10 cellular contexts compared by ENCODE assay signal in genomic region chr1:89127166-89127565, GRCh38. TPM values are rescaled to one million over a fixed set of nuclear protein-coding genes. Genes with fewer than 3 reads are reported as not detected.
A peak's percentile ranks its signal among the peaks of the same experiment; 100 is the strongest.
DNase-seq lines count a peak whose midpoint lies in the region; ATAC-seq and TF ChIP-seq lines count a peak whose summit lies in the region.
"Not testable (repeated sequence)": the region's sequence is repeated elsewhere in the genome, so short reads cannot be mapped to it uniquely, and the experiment has no call there.
"Had no signal": no experiment of that assay in that cellular context is flagged by ENCODE, and none has a peak within 500 bp of the region (broad histone marks: within the 10 kb centered on the region; RNA-seq: fewer than 3 reads in every experiment).

No MANE protein-coding gene starts in this region.

- not testable (repeated sequence) for H3K79me2 ChIP-seq in neural progenitor cell (ENCODE audit: low read depth)

- POLR2A ChIA-PET in CD8-positive, alpha-beta memory T cell (lab: Charles Lee): interaction anchor here (0.6 to 2.2 kb wide), 8 partner anchors 16 to 183 kb away, joined by 3 to 9 read pairs (median 3); partner anchors contain the start of genes GBP1 and GBP5
- POLR2A ChIA-PET in activated naive CD8-positive, alpha-beta T cell treated with anti-CD3 and anti-CD28 coated beads, Interleukin-2, amount 10 ng/mL, durations not matched to agents 7 days and 5 days (lab: Charles Lee): interaction anchor here (0.8 to 5.6 kb wide), 24 partner anchors 11 to 324 kb away, joined by 3 to 109 read pairs (median 4); partner anchors contain the start of genes GBP1, GBP3, GBP4 and GBP5

- H3F3A ChIP-seq in neural progenitor cell (ENCODE audit: low read depth): not testable (repeated sequence)

- H3K4me1 ChIP-seq in CD8-positive, alpha-beta memory T cell (ENCODE audit: insufficient read depth, low read length): peaks cover 28% of the 10 kb centered on the region
- peaks cover 0 to 68% (median 35%) of the 10 kb centered on the region in 9 donors for H3K4me1 ChIP-seq in heart right ventricle
- not testable (repeated sequence) for H3K4me1 ChIP-seq in neural progenitor cell

- H3K4me3 ChIP-seq in CD8-positive, alpha-beta memory T cell (ENCODE audit: low read length): peak overlapping the region; percentile 59
- peak overlapping the region in 1 of 10 donors; percentile 58 for H3K4me3 ChIP-seq in heart right ventricle
- not testable (repeated sequence) for H3K4me3 ChIP-seq in neural progenitor cell

- peaks cover 46 to 68% (median 60%) of the 10 kb centered on the region in 3 donors for H3K4me1 Mint-ChIP-seq in CD8-positive, alpha-beta memory T cell
- peaks cover 45% of the 10 kb centered on the region for H3K4me1 Mint-ChIP-seq in activated naive CD8-positive, alpha-beta T cell treated with anti-CD3 and anti-CD28 coated beads, Interleukin-2, amount 10 ng/mL, durations not matched to agents 7 days and 5 days
- not testable (repeated sequence) for H3K4me1 Mint-ChIP-seq in neural progenitor cell
- peaks cover 65% of the 10 kb centered on the region for H3K4me1 Mint-ChIP-seq in stimulated activated naive CD8-positive, alpha-beta T cell treated with anti-CD3 and anti-CD28 coated beads, Interleukin-15, Interleukin-2, amounts not matched to agents 100 ng/mL and 50 ng/mL, for 24 hours (ENCODE audit: low read depth)

- 91 to 92% methylated on average over 11 of the region's 11 CpGs for WGBS in heart right ventricle, 2 donors

- TF ChIP-seq CTCF in heart right ventricle (IDR thresholded peaks at IDR 0.05); neural progenitor cell (IDR thresholded peaks at IDR 0.05): not testable (repeated sequence)

- H3K36me3 Mint-ChIP-seq in CD8-positive, alpha-beta memory T cell: peaks cover 2 to 41% (median 3%) of the 10 kb centered on the region in 3 donors
- peaks cover 19% of the 10 kb centered on the region for H3K36me3 Mint-ChIP-seq in activated naive CD8-positive, alpha-beta T cell treated with anti-CD3 and anti-CD28 coated beads, Interleukin-2, amount 10 ng/mL, durations not matched to agents 7 days and 5 days
- H3K36me3 Mint-ChIP-seq in neural progenitor cell: not testable (repeated sequence)
- peaks cover 25% of the 10 kb centered on the region for H3K36me3 Mint-ChIP-seq in stimulated activated naive CD8-positive, alpha-beta T cell treated with anti-CD3 and anti-CD28 coated beads, Interleukin-15, Interleukin-2, amounts not matched to agents 100 ng/mL and 50 ng/mL, for 24 hours (ENCODE audit: low read depth)

- ATAC-seq in activated naive CD8-positive, alpha-beta T cell treated with anti-CD3 and anti-CD28 coated beads, Interleukin-2, amount 10 ng/mL, durations not matched to agents 7 days and 5 days (ENCODE audit: low read depth); heart right ventricle: not testable (repeated sequence)

- H2AFZ ChIP-seq in neural progenitor cell (replicated peaks): not testable (repeated sequence)

- not testable (repeated sequence) for H3K27me3 ChIP-seq in CD8-positive, alpha-beta memory T cell (ENCODE audit: insufficient read depth, low read length, poor library complexity, severe bottlenecking); heart right ventricle; neural progenitor cell

- H3K27me3 Mint-ChIP-seq in CD8-positive, alpha-beta memory T cell; activated naive CD8-positive, alpha-beta T cell treated with anti-CD3 and anti-CD28 coated beads, Interleukin-2, amount 10 ng/mL, durations not matched to agents 7 days and 5 days; neural progenitor cell (ENCODE audit: insufficient read depth, low read depth); stimulated activated naive CD8-positive, alpha-beta T cell treated with anti-CD3 and anti-CD28 coated beads, Interleukin-15, Interleukin-2, amounts not matched to agents 100 ng/mL and 50 ng/mL, for 24 hours: not testable (repeated sequence)

- H3K9me3 Mint-ChIP-seq in CD8-positive, alpha-beta memory T cell; activated naive CD8-positive, alpha-beta T cell treated with anti-CD3 and anti-CD28 coated beads, Interleukin-2, amount 10 ng/mL, durations not matched to agents 7 days and 5 days; neural progenitor cell; stimulated activated naive CD8-positive, alpha-beta T cell treated with anti-CD3 and anti-CD28 coated beads, Interleukin-15, Interleukin-2, amounts not matched to agents 100 ng/mL and 50 ng/mL, for 24 hours: not testable (repeated sequence)

- peak overlapping the region; percentile 70 for H3K27ac ChIP-seq in CD8-positive, alpha-beta memory T cell (ENCODE audit: low read depth, low read length)
- peak overlapping the region in 6 of 10 donors; percentile 37 to 92 (median 80) for H3K27ac ChIP-seq in heart right ventricle
- H3K27ac ChIP-seq in neural progenitor cell: not testable (repeated sequence)

- H3K4me2 ChIP-seq in neural progenitor cell: not testable (repeated sequence)

- H3K4me3 Mint-ChIP-seq in CD8-positive, alpha-beta memory T cell: peak overlapping the region; percentile 98 to 100 (median 100)
- peak overlapping the region; percentile 84 for H3K4me3 Mint-ChIP-seq in activated naive CD8-positive, alpha-beta T cell treated with anti-CD3 and anti-CD28 coated beads, Interleukin-2, amount 10 ng/mL, durations not matched to agents 7 days and 5 days
- H3K4me3 Mint-ChIP-seq in neural progenitor cell: not testable (repeated sequence)
- peak overlapping the region; percentile 87 for H3K4me3 Mint-ChIP-seq in stimulated activated naive CD8-positive, alpha-beta T cell treated with anti-CD3 and anti-CD28 coated beads, Interleukin-15, Interleukin-2, amounts not matched to agents 100 ng/mL and 50 ng/mL, for 24 hours

- intact Hi-C loops in heart right ventricle (cut with DNase I): not testable (repeated sequence)

- DNase-seq in CD8-positive, alpha-beta memory T cell: peak; percentile 46 to 85 (median 71)
- DNase-seq in T-helper 9 cell: peak; percentile 47
- DNase-seq in activated CD8-positive, alpha-beta memory T cell treated with anti-CD3 and anti-CD28 coated beads, Interleukin-2, amount 50 U/mL, for 4 hours: peak; percentile 81
- DNase-seq in activated naive CD8-positive, alpha-beta T cell treated with anti-CD3 and anti-CD28 coated beads, Interleukin-2, amount 10 ng/mL, durations not matched to agents 7 days and 5 days: peak; percentile 79
- not testable (repeated sequence) for DNase-seq in heart right ventricle; neural progenitor cell (ENCODE audit: low spot score)
- DNase-seq in stimulated activated CD4-positive, alpha-beta T cell treated with anti-CD3 and anti-CD28 coated beads, Interleukin-4, amount 100 ng/mL, for 24 hours: peak; percentile 80

- not testable (repeated sequence) for H3K9ac ChIP-seq in neural progenitor cell

- peak overlapping the region; percentile 84 to 99 (median 96) for H3K27ac Mint-ChIP-seq in CD8-positive, alpha-beta memory T cell
- H3K27ac Mint-ChIP-seq in activated naive CD8-positive, alpha-beta T cell treated with anti-CD3 and anti-CD28 coated beads, Interleukin-2, amount 10 ng/mL, durations not matched to agents 7 days and 5 days: peak overlapping the region; percentile 98
- peak overlapping the region; percentile 43 for H3K27ac Mint-ChIP-seq in neural progenitor cell
- H3K27ac Mint-ChIP-seq in stimulated activated naive CD8-positive, alpha-beta T cell treated with anti-CD3 and anti-CD28 coated beads, Interleukin-15, Interleukin-2, amounts not matched to agents 100 ng/mL and 50 ng/mL, for 24 hours: peak overlapping the region; percentile 98

- H4K20me1 ChIP-seq in neural progenitor cell (ENCODE audit: low read depth): not testable (repeated sequence)

- not testable (repeated sequence) for H3K36me3 ChIP-seq in CD8-positive, alpha-beta memory T cell (ENCODE audit: insufficient read depth, low read length); heart right ventricle; neural progenitor cell

- CTCF ChIA-PET in CD8-positive, alpha-beta memory T cell (lab: Charles Lee): interaction anchor here (0.9 to 2.2 kb wide), 7 partner anchors 21 to 231 kb away, joined by 3 to 11 read pairs (median 4); partner anchors contain the start of genes GBP4 and GBP5

- not testable (repeated sequence) for H3K9me3 ChIP-seq in CD8-positive, alpha-beta memory T cell (ENCODE audit: low read length); heart right ventricle; neural progenitor cell (ENCODE audit: low read depth)

RNA-seq across cellular contexts. Expression of gene GBP2, which starts 1.3 kb away (rescaled TPM):
- total RNA-seq in CD8-positive, alpha-beta memory T cell: 100 to 1,000 TPM; 155 to 165 TPM
- polyA plus RNA-seq in CD8-positive, alpha-beta memory T cell: 148 TPM
- total RNA-seq in activated naive CD8-positive, alpha-beta T cell treated with anti-CD3 and anti-CD28 coated beads, Interleukin-2, amount 10 ng/mL, durations not matched to agents 7 days and 5 days: 100 to 1,000 TPM; 170 to 179 TPM
- total RNA-seq in heart right ventricle: 10 to 100 TPM in 4 of 10 donors, 1 to 10 TPM in 6; 6.0 to 67.3 (median 9.1) TPM
- 10 to 100 TPM; 12.6 to 51.7 TPM for polyA plus RNA-seq in heart right ventricle
- total RNA-seq in neural progenitor cell (ENCODE audit: low replicate concordance): not detected in 2 replicates
- total RNA-seq: endodermal cell had no signal

RNA-seq across cellular contexts. Expression of gene GBP7, which starts 48.6 kb away (rescaled TPM):
- total RNA-seq in CD8-positive, alpha-beta memory T cell: under 1 TPM; 0.09 to 0.13 TPM
- polyA plus RNA-seq in CD8-positive, alpha-beta memory T cell: not detected
- under 1 TPM; 0.11 to 0.28 TPM for total RNA-seq in activated naive CD8-positive, alpha-beta T cell treated with anti-CD3 and anti-CD28 coated beads, Interleukin-2, amount 10 ng/mL, durations not matched to agents 7 days and 5 days
- total RNA-seq in heart right ventricle (under 1 TPM in 2 of 10 donors, not detected in 8; 0.17 to 0.42 TPM), neural progenitor cell (ENCODE audit: low replicate concordance) (not detected in 2 replicates)
- not detected for polyA plus RNA-seq in heart right ventricle
- total RNA-seq: endodermal cell, LHCN-M2 had no signal

Comparison
In these comparisons a context has a peak if more than half of its experiments do, and no peak if none do; other contexts are left out.
1. H3K27ac Mint-ChIP-seq: peak in every context shown above with its lines; median percentile 98 in activated naive CD8-positive, alpha-beta T cell treated with anti-CD3 and anti-CD28 coated beads, Interleukin-2, amount 10 ng/mL, durations not matched to agents 7 days and 5 days; 98 in stimulated activated naive CD8-positive, alpha-beta T cell treated with anti-CD3 and anti-CD28 coated beads, Interleukin-15, Interleukin-2, amounts not matched to agents 100 ng/mL and 50 ng/mL, for 24 hours; 96 in CD8-positive, alpha-beta memory T cell; 43 in neural progenitor cell.